Comparison of ENCODE assay signal across 32 cellular contexts in genomic region chr1:248402748-248403147, GRCh38. TPM values are rescaled to one million over a fixed set of nuclear protein-coding genes. Genes with fewer than 3 reads are reported as not detected.
"Had no signal": no experiment of that assay in that cellular context is flagged by ENCODE, and none has a peak within 500 bp of the region (broad histone marks: within the 10 kb centered on the region; RNA-seq: fewer than 3 reads in every experiment).

Gene OR2T1, plus strand, starts transcription at chr1:248403048. Its CDS starts 3,100 bp downstream, at chr1:248406148.

- DNase-seq: stimulated activated CD4-positive, alpha-beta T cell treated with anti-CD3 and anti-CD28 coated beads, Interleukin-2, amount 100 ng/mL, for 48 hours; stimulated activated CD4-positive, alpha-beta T cell treated with anti-CD3 and anti-CD28 coated beads, Interleukin-4, amount 100 ng/mL, for 1 hour; stimulated activated CD4-positive, alpha-beta T cell treated with anti-CD3 and anti-CD28 coated beads, Interleukin-4, amount 100 ng/mL, for 24 hours; stimulated activated CD4-positive, alpha-beta T cell treated with anti-CD3 and anti-CD28 coated beads, Interleukin-4, amount 100 ng/mL, for 4 hours; stimulated activated CD8-positive, alpha-beta memory T cell treated with anti-CD3 and anti-CD28 coated beads, Interleukin-4, amount 100 ng/mL, for 48 hours; stimulated activated naive B cell treated with anti-CD40 and anti-IgM and Interleukin-4, amounts not matched to agents 10 μg/mL and 1 μg/mL and 100 μg/mL, for 72 hours; stimulated activated naive CD4-positive, alpha-beta T cell; stimulated activated naive CD4-positive, alpha-beta T cell treated with Interleukin-2 at 50 U/mL for 16 hours; stimulated activated naive CD8-positive, alpha-beta T cell treated with anti-CD3 and anti-CD28 coated beads, Interleukin-15, amount 100 ng/mL, for 72 hours; stimulated activated naive CD8-positive, alpha-beta T cell treated with anti-CD3 and anti-CD28 coated beads, Interleukin-15, Interleukin-2, amounts not matched to agents 100 U/mL and 50 U/mL, for 24 hours; stomach; substantia nigra; testis; thyroid gland; tibial artery; transverse colon; trophoblast cell; upper lobe of left lung; upper lobe of right lung; uterus had no signal

- H3K27ac ChIP-seq: stomach, suprapubic skin, testis, thoracic aorta, thyroid gland, tibial artery, tibial nerve, transverse colon, upper lobe of left lung, upper lobe of right lung, uterus, vagina had no signal

- H3K27me3 ChIP-seq: stomach, suprapubic skin, testis, thyroid gland, tibial artery, tibial nerve, transverse colon, upper lobe of left lung, upper lobe of right lung, uterus, vagina had no signal

- H3K36me3 ChIP-seq: stomach, suprapubic skin, thoracic aorta, thyroid gland, tibial artery, tibial nerve, transverse colon, upper lobe of left lung, upper lobe of right lung, uterus, vagina had no signal

- H3K4me3 ChIP-seq: stomach, suprapubic skin, testis, thoracic aorta, thyroid gland, tibial artery, tibial nerve, transverse colon, upper lobe of left lung, upper lobe of right lung, uterus, vagina had no signal

- H3K27me3 Mint-ChIP-seq: stimulated activated memory B cell treated with anti-CD40 and anti-IgM and Interleukin-4, amounts not matched to agents 10 μg/mL and 1 μg/mL and 100 μg/mL, for 72 hours; stimulated activated naive B cell treated with anti-CD40 and anti-IgM and Interleukin-4, amounts not matched to agents 10 μg/mL and 1 μg/mL and 100 μg/mL, for 72 hours; stimulated activated naive CD8-positive, alpha-beta T cell treated with anti-CD3 and anti-CD28 coated beads, Interleukin-15, amount 100 ng/mL, for 72 hours; stimulated activated naive CD8-positive, alpha-beta T cell treated with anti-CD3 and anti-CD28 coated beads, Interleukin-15, Interleukin-2, amounts not matched to agents 100 ng/mL and 50 ng/mL, for 24 hours; type B pancreatic cell had no signal

- H3K4me3 Mint-ChIP-seq: stimulated activated effector memory CD8-positive, alpha-beta T cell treated with anti-CD3 and anti-CD28 coated beads, Interleukin-12 subunit alpha, Interleukin-12 subunit beta, amount 100 ng/mL, for 72 hours; stimulated activated memory B cell treated with anti-CD40 and anti-IgM and Interleukin-4, amounts not matched to agents 10 μg/mL and 1 μg/mL and 100 μg/mL, for 72 hours; stimulated activated naive B cell treated with anti-CD40 and anti-IgM and Interleukin-4, amounts not matched to agents 10 μg/mL and 1 μg/mL and 100 μg/mL, for 72 hours; stimulated activated naive CD8-positive, alpha-beta T cell treated with anti-CD3 and anti-CD28 coated beads, Interleukin-15, amount 100 ng/mL, for 72 hours; stimulated activated naive CD8-positive, alpha-beta T cell treated with anti-CD3 and anti-CD28 coated beads, Interleukin-15, Interleukin-2, amounts not matched to agents 100 ng/mL and 50 ng/mL, for 24 hours; type B pancreatic cell had no signal

- ATAC-seq: stimulated activated effector memory CD8-positive, alpha-beta T cell treated with anti-CD3 and anti-CD28 coated beads, Interleukin-12 subunit alpha, Interleukin-12 subunit beta, amount 100 ng/mL, for 72 hours; stimulated activated memory B cell treated with anti-CD40 and anti-IgM and Interleukin-4, amounts not matched to agents 10 μg/mL and 1 μg/mL and 100 μg/mL, for 72 hours; stimulated activated naive B cell treated with anti-CD40 and anti-IgM and Interleukin-4, amounts not matched to agents 10 μg/mL and 1 μg/mL and 100 μg/mL, for 72 hours; stimulated activated naive CD8-positive, alpha-beta T cell treated with anti-CD3 and anti-CD28 coated beads, Interleukin-15, amount 100 ng/mL, for 72 hours; stimulated activated naive CD8-positive, alpha-beta T cell treated with anti-CD3 and anti-CD28 coated beads, Interleukin-15, Interleukin-2, amounts not matched to agents 100 U/mL and 50 U/mL, for 24 hours; upper lobe of right lung had no signal

- H3K27ac Mint-ChIP-seq: stimulated activated effector memory CD8-positive, alpha-beta T cell treated with anti-CD3 and anti-CD28 coated beads, Interleukin-12 subunit alpha, Interleukin-12 subunit beta, amount 100 ng/mL, for 72 hours; stimulated activated memory B cell treated with anti-CD40 and anti-IgM and Interleukin-4, amounts not matched to agents 10 μg/mL and 1 μg/mL and 100 μg/mL, for 72 hours; stimulated activated naive B cell treated with anti-CD40 and anti-IgM and Interleukin-4, amounts not matched to agents 10 μg/mL and 1 μg/mL and 100 μg/mL, for 72 hours; stimulated activated naive CD8-positive, alpha-beta T cell treated with anti-CD3 and anti-CD28 coated beads, Interleukin-15, amount 100 ng/mL, for 72 hours; type B pancreatic cell had no signal

- H3K9me3 ChIP-seq: stomach, suprapubic skin, testis, thoracic aorta, thyroid gland, tibial artery, tibial nerve, transverse colon, upper lobe of left lung, upper lobe of right lung, uterus, vagina had no signal

- H3K4me1 ChIP-seq: stomach, suprapubic skin, testis, thyroid gland, tibial artery, tibial nerve, transverse colon, upper lobe of left lung, upper lobe of right lung, uterus, vagina had no signal

- H3K36me3 Mint-ChIP-seq: stimulated activated effector memory CD8-positive, alpha-beta T cell treated with anti-CD3 and anti-CD28 coated beads, Interleukin-12 subunit alpha, Interleukin-12 subunit beta, amount 100 ng/mL, for 72 hours; stimulated activated memory B cell treated with anti-CD40 and anti-IgM and Interleukin-4, amounts not matched to agents 10 μg/mL and 1 μg/mL and 100 μg/mL, for 72 hours; stimulated activated naive B cell treated with anti-CD40 and anti-IgM and Interleukin-4, amounts not matched to agents 10 μg/mL and 1 μg/mL and 100 μg/mL, for 72 hours; type B pancreatic cell had no signal

- H3K4me1 Mint-ChIP-seq: stimulated activated effector memory CD8-positive, alpha-beta T cell treated with anti-CD3 and anti-CD28 coated beads, Interleukin-12 subunit alpha, Interleukin-12 subunit beta, amount 100 ng/mL, for 72 hours; stimulated activated memory B cell treated with anti-CD40 and anti-IgM and Interleukin-4, amounts not matched to agents 10 μg/mL and 1 μg/mL and 100 μg/mL, for 72 hours had no signal

RNA-seq across cellular contexts. Expression of gene OR2T1, which starts in this region (rescaled TPM):
- total RNA-seq: stomach, subcutaneous adipose tissue, suprapubic skin, temporal lobe, testis, thoracic aorta, thyroid gland, tibial nerve, transverse colon, upper lobe of left lung, upper lobe of right lung, ureter, urinary bladder, uterus, vagina had no signal
- polyA plus RNA-seq: stomach, urinary bladder had no signal
